In the genomic region with DNA sequence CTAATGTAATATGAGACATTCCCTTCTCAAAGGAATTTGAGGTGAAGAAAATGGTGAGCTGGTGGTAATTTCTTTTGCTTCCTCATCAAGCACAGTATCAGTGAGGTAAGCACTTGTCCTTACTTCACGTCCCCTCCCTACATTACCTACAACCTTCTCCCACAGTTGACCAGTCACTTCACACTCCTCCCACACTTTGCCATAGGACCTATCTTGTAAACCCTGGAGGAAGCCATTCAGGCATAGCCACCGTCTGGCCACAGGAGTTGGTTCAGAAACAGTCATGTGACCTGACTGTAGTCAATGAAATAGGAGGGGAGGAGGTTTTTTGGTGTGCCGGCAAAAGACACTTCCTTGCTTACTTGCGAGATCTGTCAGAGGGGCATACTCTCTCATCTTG, we compare ENCODE assay signal across 34 cellular contexts. TPM values are rescaled to one million over a fixed set of nuclear protein-coding genes. Genes with fewer than 3 reads are reported as not detected.
"Had no signal": no experiment of that assay in that cellular context is flagged by ENCODE, and none has a peak within 500 bp of the region (broad histone marks: within the 10 kb centered on the region; RNA-seq: fewer than 3 reads in every experiment).

No MANE protein-coding gene starts in this region.

- H3K36me3 ChIP-seq: adrenal gland, esophagus muscularis mucosa, heart left ventricle, neutrophil, ovary, prostate gland, tibial artery, upper lobe of right lung had no signal

- DNase-seq: activated CD4-positive, alpha-beta T cell treated with anti-CD3 and anti-CD28 coated beads for 4 hours; activated CD4-positive, alpha-beta T cell treated with anti-CD3 and anti-CD28 coated beads, Interleukin-2, amount 50 U/mL, for 4 hours; activated effector memory CD4-positive, alpha-beta T cell treated with Interleukin-2 at 50 U/mL for 16 hours; activated naive CD4-positive, alpha-beta T cell treated with Interleukin-2 at 50 U/mL for 16 hours; activated naive CD8-positive, alpha-beta T cell treated with anti-CD3 and anti-CD28 coated beads for 36 hours; activated T-cell treated with anti-CD3 and anti-CD28 coated beads for 4 hours; adrenal gland; aorta; body of pancreas; dermis blood vessel endothelial cell; effector CD4-positive, alpha-beta T cell; heart left ventricle; hypothalamus; left cardiac atrium; left ventricle myocardium superior; naive B cell; nephron progenitor cell; ovary; retina; stimulated activated CD4-positive, alpha-beta T cell treated with anti-CD3 and anti-CD28 coated beads, Interleukin-12 subunit alpha, Interleukin-12 subunit beta, amount 100 ng/mL, for 4 hours; stimulated activated CD4-positive, alpha-beta T cell treated with anti-CD3 and anti-CD28 coated beads, Interleukin-4, amount 100 ng/mL, for 1 hour; stimulated activated naive CD8-positive, alpha-beta T cell treated with anti-CD3 and anti-CD28 coated beads, Interleukin-15, amount 100 ng/mL, for 72 hours; T-helper 9 cell; tibial artery; upper lobe of right lung had no signal

- ATAC-seq: body of pancreas; foreskin keratinocyte; heart left ventricle; left cardiac atrium; left ventricle myocardium superior; sciatic nerve; stimulated activated memory B cell treated with anti-CD40 and anti-IgM and Interleukin-4, amounts not matched to agents 10 μg/mL and 1 μg/mL and 100 μg/mL, for 72 hours; stimulated activated naive CD8-positive, alpha-beta T cell treated with anti-CD3 and anti-CD28 coated beads, Interleukin-15, amount 100 ng/mL, for 72 hours; upper lobe of right lung had no signal

- H3K27ac ChIP-seq: adrenal gland, body of pancreas, esophagus muscularis mucosa, foreskin keratinocyte, heart left ventricle, neutrophil, ovary, prostate gland, skin epidermis, tibial artery, upper lobe of right lung had no signal

- H3K9me3 ChIP-seq: adrenal gland, body of pancreas, neutrophil, ovary, prostate gland, tibial artery, upper lobe of right lung had no signal

- H3K4me3 ChIP-seq: adrenal gland, body of pancreas, esophagus muscularis mucosa, heart left ventricle, ovary, prostate gland, skin epidermis, tibial artery, upper lobe of right lung had no signal

- FAIRE-seq: colon, TTC549 had no signal

- H3K4me1 ChIP-seq: adrenal gland, body of pancreas, esophagus muscularis mucosa, heart left ventricle, prostate gland, tibial artery, upper lobe of right lung had no signal

- H3K27me3 ChIP-seq: adrenal gland, body of pancreas, ovary, upper lobe of right lung had no signal

RNA-seq across cellular contexts. Expression of gene ACOXL, which starts 12.1 kb away (rescaled TPM):
- total RNA-seq: activated naive CD8-positive, alpha-beta T cell treated with anti-CD3 and anti-CD28 coated beads for 36 hours; aorta; dermis blood vessel endothelial cell; esophagus muscularis mucosa; sciatic nerve had no signal
- polyA plus RNA-seq: heart left ventricle had no signal
